25 cellular contexts compared by ENCODE assay signal in the genomic region with DNA sequence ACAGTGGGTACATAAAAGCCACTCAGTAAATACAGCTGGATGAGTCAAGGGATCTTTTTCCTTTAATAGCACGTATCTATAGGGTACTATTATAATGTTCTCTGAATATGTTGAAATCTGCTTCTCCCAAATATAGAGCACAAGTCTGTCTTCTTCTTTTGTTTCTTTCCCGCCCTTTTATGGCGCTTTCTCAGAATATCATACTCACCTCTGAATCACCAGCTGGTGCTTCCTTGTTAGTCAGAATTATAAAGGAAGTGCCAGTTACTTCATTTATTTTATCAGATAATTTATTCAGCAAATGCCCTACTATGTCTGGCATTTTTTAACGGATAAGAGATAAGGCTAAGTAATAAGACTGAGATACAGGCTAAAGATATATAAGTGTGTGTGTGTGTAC.
DNase-seq lines count a peak whose midpoint lies in the region; ATAC-seq and TF ChIP-seq lines count a peak whose summit lies in the region.
"Had no signal": no experiment of that assay in that cellular context is flagged by ENCODE, and none has a peak within 500 bp of the region (broad histone marks: within the 10 kb centered on the region; RNA-seq: fewer than 3 reads in every experiment).

No MANE protein-coding gene starts in this region.

- H3K27ac ChIP-seq in A673 (ENCODE audit: low read depth, low read length, poor library complexity, severe bottlenecking) = no peak overlapping the region
- H3K27ac ChIP-seq: A549 had no signal

- no peak for TF ChIP-seq CTCF in A673 (conservative IDR thresholded peaks at IDR 0.05; ENCODE audit: low read depth, low read length)

- intact Hi-C loops in A673 (cut with micrococcal nuclease; ENCODE audit: unreplicated experiment) = no loop called here

- no peak overlapping the region for H3K4me3 ChIP-seq in A673 (ENCODE audit: low read depth, low read length, poor library complexity, severe bottlenecking)
- H3K4me3 ChIP-seq: A549, MG63 had no signal

- BruUV-seq in A673 (replicated peaks; lab: Mats Ljungman, UMichigan) = no TSS peak

- ATAC-seq in GM18873 (IDR thresholded peaks at IDR 0.05; ENCODE audit: low FRiP score, unreplicated experiment) = no peak
- ATAC-seq in activated CD4-positive, CD25-positive, alpha-beta regulatory T cell treated with anti-CD3 and anti-CD28 coated beads, Interleukin-2, amount 50 U/mL, for 24 hours = no peak
- ATAC-seq: A549; CD8-positive, alpha-beta T cell had no signal

- CTCF ChIA-PET in A673 (lab: Charles Lee) = no interaction called here

- POLR2A ChIA-PET in A673 (lab: Charles Lee; ENCODE audit: low non-redundant PET) = no interaction called here

- no peaks in the 10 kb centered on the region for H3K4me1 ChIP-seq in A673 (ENCODE audit: insufficient read depth, low read length, poor library complexity, severe bottlenecking)
- H3K4me1 ChIP-seq: A549, Caco-2 had no signal

- peak; percentile 1 for DNase-seq in A673 (ENCODE audit: low spot score)
- peak; percentile 14 for DNase-seq in RKO (ENCODE audit: low spot score)
- DNase-seq in amniotic epithelial cell (ENCODE audit: low read depth) = peak; percentile 1
- DNase-seq in renal cortical epithelial cell (ENCODE audit: low read depth) = peak; percentile 18
- no peak for DNase-seq in DMS 273 (lab: John Stamatoyannopoulos, UW; ENCODE audit: unreplicated experiment)
- DNase-seq: C1 segment of cervical spinal cord; Caco-2; CD8-positive, alpha-beta T cell; DMS 273 treated with DMSO at 0.1 percent for 48 hours; DMS79 treated with DMSO at 0.1 percent for 48 hours; H7; KBM-7; MG63; NCI-H1092; NCI-H1417 treated with DMSO at 0.1 percent for 48 hours; NCI-H1694 treated with DMSO at 0.1 percent for 48 hours; NCI-H2081; NCI-H2227 treated with DMSO at 0.1 percent for 48 hours; NCI-H526 treated with DMSO at 0.1 percent for 48 hours; SIG-M5; SK-N-SH; SW 1271 had no signal

- H3K36me3 ChIP-seq in A673 (ENCODE audit: insufficient read depth, low read length, poor library complexity, severe bottlenecking) = no peaks in the 10 kb centered on the region
- H3K36me3 ChIP-seq: MG63 had no signal

- H3K27me3 ChIP-seq in A673 (replicated peaks; ENCODE audit: insufficient read depth, low read depth, low read length, poor library complexity) = peaks cover 32% of the 10 kb centered on the region
- H3K27me3 ChIP-seq: MG63 had no signal

- no peaks in the 10 kb centered on the region for H3K9me3 ChIP-seq in A673 (ENCODE audit: low read depth, low read length, poor library complexity, severe bottlenecking)
- H3K9me3 ChIP-seq: Caco-2, MG63 had no signal
